1 cellular context compared by ENCODE assay signal in the genomic region with DNA sequence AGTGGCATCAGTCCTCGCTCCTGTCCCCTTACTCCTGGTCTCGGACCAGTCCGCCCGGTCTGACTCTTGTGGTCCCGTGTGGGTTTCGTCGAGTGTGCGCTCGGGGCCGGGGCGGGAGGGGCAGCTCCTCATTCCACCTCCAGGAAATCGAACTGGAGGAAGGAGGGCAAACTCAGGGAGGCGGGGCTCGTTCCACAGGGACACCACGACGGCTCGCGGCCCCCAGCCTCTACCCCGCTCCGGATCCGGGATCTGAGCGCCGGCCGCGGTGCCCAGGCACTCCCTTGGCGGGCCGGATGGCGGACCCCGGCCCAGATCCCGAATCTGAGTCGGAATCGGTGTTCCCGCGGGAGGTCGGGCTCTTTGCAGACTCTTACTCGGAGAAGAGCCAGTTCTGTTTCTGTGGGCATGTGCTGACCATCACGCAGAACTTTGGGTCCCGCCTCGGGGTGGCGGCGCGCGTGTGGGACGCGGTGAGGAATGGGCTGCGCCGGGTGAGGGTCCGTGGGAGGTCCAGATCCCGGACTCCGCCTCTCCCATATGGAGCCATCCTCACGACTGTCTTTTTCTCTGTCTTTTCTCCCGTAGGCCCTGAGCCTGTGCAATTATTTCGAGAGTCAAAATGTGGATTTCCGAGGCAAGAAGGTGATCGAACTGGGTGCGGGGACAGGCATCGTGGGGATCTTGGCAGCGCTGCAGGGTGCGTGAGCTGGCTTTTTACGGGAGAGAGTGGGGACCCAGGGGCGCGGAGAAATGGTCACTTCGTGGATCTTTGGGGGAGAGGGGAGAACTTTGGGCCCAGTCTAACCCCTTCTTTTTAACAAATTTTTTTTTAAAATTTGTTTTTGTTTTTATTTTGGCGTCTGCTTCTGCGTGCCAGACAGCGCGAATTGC.
TF ChIP-seq lines count a peak whose summit lies in the region.

A gene (plus strand): TSS at position 186 of the 894 bp plus-strand sequence. CDS start 111 bp downstream, at position 297.

TF ChIP-seq in K562, 482 proteins besides CTCF, POLR2A, EP300 and RAD21 (continued from another document and continues in another):
- TF ChIP-seq SP1 (CRISPR knock-in tag; IDR thresholded peaks at IDR 0.05), result no peak
- TF ChIP-seq, protein P1, sequence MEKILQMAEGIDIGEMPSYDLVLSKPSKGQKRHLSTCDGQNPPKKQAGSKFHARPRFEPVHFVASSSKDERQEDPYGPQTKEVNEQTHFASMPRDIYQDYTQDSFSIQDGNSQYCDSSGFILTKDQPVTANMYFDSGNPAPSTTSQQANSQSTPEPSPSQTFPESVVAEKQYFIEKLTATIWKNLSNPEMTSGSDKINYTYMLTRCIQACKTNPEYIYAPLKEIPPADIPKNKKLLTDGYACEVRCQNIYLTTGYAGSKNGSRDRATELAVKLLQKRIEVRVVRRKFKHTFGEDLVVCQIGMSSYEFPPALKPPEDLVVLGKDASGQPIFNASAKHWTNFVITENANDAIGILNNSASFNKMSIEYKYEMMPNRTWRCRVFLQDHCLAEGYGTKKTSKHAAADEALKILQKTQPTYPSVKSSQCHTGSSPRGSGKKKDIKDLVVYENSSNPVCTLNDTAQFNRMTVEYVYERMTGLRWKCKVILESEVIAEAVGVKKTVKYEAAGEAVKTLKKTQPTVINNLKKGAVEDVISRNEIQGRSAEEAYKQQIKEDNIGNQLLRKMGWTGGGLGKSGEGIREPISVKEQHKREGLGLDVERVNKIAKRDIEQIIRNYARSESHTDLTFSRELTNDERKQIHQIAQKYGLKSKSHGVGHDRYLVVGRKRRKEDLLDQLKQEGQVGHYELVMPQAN (IDR thresholded peaks at IDR 0.05; ENCODE audit: borderline replicate concordance), result 0 out of 2 replicates have a peak, but pooled peaks have one; percentile 22
- TF ChIP-seq, protein P2, sequence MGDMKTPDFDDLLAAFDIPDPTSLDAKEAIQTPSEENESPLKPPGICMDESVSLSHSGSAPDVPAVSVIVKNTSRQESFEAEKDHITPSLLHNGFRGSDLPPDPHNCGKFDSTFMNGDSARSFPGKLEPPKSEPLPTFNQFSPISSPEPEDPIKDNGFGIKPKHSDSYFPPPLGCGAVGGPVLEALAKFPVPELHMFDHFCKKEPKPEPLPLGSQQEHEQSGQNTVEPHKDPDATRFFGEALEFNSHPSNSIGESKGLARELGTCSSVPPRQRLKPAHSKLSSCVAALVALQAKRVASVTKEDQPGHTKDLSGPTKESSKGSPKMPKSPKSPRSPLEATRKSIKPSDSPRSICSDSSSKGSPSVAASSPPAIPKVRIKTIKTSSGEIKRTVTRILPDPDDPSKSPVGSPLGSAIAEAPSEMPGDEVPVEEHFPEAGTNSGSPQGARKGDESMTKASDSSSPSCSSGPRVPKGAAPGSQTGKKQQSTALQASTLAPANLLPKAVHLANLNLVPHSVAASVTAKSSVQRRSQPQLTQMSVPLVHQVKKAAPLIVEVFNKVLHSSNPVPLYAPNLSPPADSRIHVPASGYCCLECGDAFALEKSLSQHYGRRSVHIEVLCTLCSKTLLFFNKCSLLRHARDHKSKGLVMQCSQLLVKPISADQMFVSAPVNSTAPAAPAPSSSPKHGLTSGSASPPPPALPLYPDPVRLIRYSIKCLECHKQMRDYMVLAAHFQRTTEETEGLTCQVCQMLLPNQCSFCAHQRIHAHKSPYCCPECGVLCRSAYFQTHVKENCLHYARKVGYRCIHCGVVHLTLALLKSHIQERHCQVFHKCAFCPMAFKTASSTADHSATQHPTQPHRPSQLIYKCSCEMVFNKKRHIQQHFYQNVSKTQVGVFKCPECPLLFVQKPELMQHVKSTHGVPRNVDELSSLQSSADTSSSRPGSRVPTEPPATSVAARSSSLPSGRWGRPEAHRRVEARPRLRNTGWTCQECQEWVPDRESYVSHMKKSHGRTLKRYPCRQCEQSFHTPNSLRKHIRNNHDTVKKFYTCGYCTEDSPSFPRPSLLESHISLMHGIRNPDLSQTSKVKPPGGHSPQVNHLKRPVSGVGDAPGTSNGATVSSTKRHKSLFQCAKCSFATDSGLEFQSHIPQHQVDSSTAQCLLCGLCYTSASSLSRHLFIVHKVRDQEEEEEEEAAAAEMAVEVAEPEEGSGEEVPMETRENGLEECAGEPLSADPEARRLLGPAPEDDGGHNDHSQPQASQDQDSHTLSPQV (IDR thresholded peaks at IDR 0.05), result peak; percentile 68; the same call in 1 of the 2 replicates
- TF ChIP-seq ETV5 (CRISPR knock-in tag; IDR thresholded peaks at IDR 0.05; ENCODE audit: low read depth), result no peak
- TF ChIP-seq PRMT5 (CRISPR knock-in tag; IDR thresholded peaks at IDR 0.05), result no peak
- TF ChIP-seq, protein P3, sequence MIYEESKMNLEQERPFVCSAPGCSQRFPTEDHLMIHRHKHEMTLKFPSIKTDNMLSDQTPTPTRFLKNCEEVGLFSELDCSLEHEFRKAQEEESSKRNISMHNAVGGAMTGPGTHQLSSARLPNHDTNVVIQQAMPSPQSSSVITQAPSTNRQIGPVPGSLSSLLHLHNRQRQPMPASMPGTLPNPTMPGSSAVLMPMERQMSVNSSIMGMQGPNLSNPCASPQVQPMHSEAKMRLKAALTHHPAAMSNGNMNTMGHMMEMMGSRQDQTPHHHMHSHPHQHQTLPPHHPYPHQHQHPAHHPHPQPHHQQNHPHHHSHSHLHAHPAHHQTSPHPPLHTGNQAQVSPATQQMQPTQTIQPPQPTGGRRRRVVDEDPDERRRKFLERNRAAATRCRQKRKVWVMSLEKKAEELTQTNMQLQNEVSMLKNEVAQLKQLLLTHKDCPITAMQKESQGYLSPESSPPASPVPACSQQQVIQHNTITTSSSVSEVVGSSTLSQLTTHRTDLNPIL (CRISPR knock-in tag; IDR thresholded peaks at IDR 0.05), result no peak
- no peak for TF ChIP-seq PTTG1 (tag; IDR thresholded peaks at IDR 0.05; ENCODE audit: low read depth)
- no peak for TF ChIP-seq HNRNPL (IDR thresholded peaks at IDR 0.05; ENCODE audit: low read depth, low read length)
- no peak for TF ChIP-seq JUND (IDR thresholded peaks at IDR 0.05; ENCODE audit: borderline replicate concordance, low read depth, low read length)
- no peak for TF ChIP-seq JUND (tag; IDR thresholded peaks at IDR 0.05; ENCODE audit: borderline replicate concordance, low read depth, low read length)
- TF ChIP-seq NFXL1 (CRISPR knock-in tag; IDR thresholded peaks at IDR 0.05), result no peak
- no peak for TF ChIP-seq SPI1 (IDR thresholded peaks at IDR 0.05; ENCODE audit: borderline replicate concordance, low read depth, low read length)
- peak; percentile 33 to 85; a peak in 2 of 4 replicates for TF ChIP-seq MAZ (CRISPR knock-in tag; conservative IDR thresholded peaks at IDR 0.05 in 1 of 2, IDR thresholded peaks at IDR 0.05 in 1 of 2)
- TF ChIP-seq, protein P4, sequence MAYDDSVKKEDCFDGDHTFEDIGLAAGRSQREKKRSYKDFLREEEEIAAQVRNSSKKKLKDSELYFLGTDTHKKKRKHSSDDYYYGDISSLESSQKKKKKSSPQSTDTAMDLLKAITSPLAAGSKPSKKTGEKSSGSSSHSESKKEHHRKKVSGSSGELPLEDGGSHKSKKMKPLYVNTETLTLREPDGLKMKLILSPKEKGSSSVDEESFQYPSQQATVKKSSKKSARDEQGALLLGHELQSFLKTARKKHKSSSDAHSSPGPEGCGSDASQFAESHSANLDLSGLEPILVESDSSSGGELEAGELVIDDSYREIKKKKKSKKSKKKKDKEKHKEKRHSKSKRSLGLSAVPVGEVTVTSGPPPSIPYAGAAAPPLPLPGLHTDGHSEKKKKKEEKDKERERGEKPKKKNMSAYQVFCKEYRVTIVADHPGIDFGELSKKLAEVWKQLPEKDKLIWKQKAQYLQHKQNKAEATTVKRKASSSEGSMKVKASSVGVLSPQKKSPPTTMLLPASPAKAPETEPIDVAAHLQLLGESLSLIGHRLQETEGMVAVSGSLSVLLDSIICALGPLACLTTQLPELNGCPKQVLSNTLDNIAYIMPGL (CRISPR knock-in tag; IDR thresholded peaks at IDR 0.05), result no peak
- TF ChIP-seq, protein P5, sequence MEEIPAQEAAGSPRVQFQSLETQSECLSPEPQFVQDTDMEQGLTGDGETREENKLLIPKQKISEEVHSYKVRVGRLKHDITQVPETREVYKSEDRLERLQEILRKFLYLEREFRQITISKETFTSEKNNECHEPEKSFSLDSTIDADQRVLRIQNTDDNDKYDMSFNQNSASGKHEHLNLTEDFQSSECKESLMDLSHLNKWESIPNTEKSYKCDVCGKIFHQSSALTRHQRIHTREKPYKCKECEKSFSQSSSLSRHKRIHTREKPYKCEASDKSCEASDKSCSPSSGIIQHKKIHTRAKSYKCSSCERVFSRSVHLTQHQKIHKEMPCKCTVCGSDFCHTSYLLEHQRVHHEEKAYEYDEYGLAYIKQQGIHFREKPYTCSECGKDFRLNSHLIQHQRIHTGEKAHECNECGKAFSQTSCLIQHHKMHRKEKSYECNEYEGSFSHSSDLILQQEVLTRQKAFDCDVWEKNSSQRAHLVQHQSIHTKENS (CRISPR knock-in tag; IDR thresholded peaks at IDR 0.05), result no peak
- TF ChIP-seq, protein P6, sequence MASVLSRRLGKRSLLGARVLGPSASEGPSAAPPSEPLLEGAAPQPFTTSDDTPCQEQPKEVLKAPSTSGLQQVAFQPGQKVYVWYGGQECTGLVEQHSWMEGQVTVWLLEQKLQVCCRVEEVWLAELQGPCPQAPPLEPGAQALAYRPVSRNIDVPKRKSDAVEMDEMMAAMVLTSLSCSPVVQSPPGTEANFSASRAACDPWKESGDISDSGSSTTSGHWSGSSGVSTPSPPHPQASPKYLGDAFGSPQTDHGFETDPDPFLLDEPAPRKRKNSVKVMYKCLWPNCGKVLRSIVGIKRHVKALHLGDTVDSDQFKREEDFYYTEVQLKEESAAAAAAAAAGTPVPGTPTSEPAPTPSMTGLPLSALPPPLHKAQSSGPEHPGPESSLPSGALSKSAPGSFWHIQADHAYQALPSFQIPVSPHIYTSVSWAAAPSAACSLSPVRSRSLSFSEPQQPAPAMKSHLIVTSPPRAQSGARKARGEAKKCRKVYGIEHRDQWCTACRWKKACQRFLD (CRISPR knock-in tag; IDR thresholded peaks at IDR 0.05), result no peak; the same call in 1 of the 2 replicates
- no peak for TF ChIP-seq RBM14 (IDR thresholded peaks at IDR 0.05; ENCODE audit: borderline replicate concordance, insufficient read depth, low read depth, low read length)
- no peak for TF ChIP-seq FOXK1 (CRISPR knock-in tag; IDR thresholded peaks at IDR 0.05; ENCODE audit: borderline replicate concordance)
- TF ChIP-seq CHD2 (IDR thresholded peaks at IDR 0.05; ENCODE audit: low read depth, low read length), result no peak
- 0 out of 2 replicates have a peak, but pooled peaks have one; percentile 67 for TF ChIP-seq ZBTB1 (CRISPR knock-in tag; IDR thresholded peaks at IDR 0.05; ENCODE audit: borderline replicate concordance, low read depth)
- no peak for TF ChIP-seq POLR3A (IDR thresholded peaks at IDR 0.05; ENCODE audit: borderline replicate concordance, extremely low read depth, insufficient read depth, insufficient read length)
- TF ChIP-seq TAF7 (tag; IDR thresholded peaks at IDR 0.05), result 0 out of 2 replicates have a peak, but pooled peaks have one; percentile 31
- TF ChIP-seq, protein P7, sequence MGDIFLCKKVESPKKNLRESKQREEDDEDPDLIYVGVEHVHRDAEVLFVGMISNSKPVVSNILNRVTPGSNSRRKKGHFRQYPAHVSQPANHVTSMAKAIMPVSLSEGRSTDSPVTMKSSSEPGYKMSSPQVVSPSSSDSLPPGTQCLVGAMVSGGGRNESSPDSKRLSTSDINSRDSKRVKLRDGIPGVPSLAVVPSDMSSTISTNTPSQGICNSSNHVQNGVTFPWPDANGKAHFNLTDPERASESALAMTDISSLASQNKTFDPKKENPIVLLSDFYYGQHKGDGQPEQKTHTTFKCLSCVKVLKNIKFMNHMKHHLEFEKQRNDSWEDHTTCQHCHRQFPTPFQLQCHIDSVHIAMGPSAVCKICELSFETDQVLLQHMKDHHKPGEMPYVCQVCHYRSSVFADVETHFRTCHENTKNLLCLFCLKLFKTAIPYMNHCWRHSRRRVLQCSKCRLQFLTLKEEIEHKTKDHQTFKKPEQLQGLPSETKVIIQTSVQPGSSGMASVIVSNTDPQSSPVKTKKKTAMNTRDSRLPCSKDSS (IDR thresholded peaks at IDR 0.05; ENCODE audit: low read depth, partially characterized antibody), result no peak
- no peak for TF ChIP-seq BACH1 (tag; IDR thresholded peaks at IDR 0.05)
- no peak for TF ChIP-seq RHOXF2B (CRISPR knock-in tag; conservative IDR thresholded peaks at IDR 0.05)
- TF ChIP-seq NFATC3 (IDR thresholded peaks at IDR 0.05), result no peak
- no peak for TF ChIP-seq TRIM24 (IDR thresholded peaks at IDR 0.05)
- TF ChIP-seq FOXA3 (CRISPR knock-in tag; conservative IDR thresholded peaks at IDR 0.05 in 1 of 2, IDR thresholded peaks at IDR 0.05 in 1 of 2), result no peak
- no peak for TF ChIP-seq ARHGAP35 (IDR thresholded peaks at IDR 0.05; ENCODE audit: partially characterized antibody)
- peak; percentile 79; the same call in 1 of the 2 replicates for TF ChIP-seq ZBTB7A (IDR thresholded peaks at IDR 0.05; ENCODE audit: borderline replicate concordance, control insufficient read depth, low read depth, low read length)
- TF ChIP-seq ZNF140 (CRISPR knock-in tag; IDR thresholded peaks at IDR 0.05), result no peak
- no peak for TF ChIP-seq ARID1B (IDR thresholded peaks at IDR 0.05)
- no peak; the same call in 1 of the 2 replicates for TF ChIP-seq ZNF12 (CRISPR knock-in tag; IDR thresholded peaks at IDR 0.05)
- TF ChIP-seq ZSCAN32 (CRISPR knock-in tag; IDR thresholded peaks at IDR 0.05), result no peak
- no peak for TF ChIP-seq ZKSCAN3 (CRISPR knock-in tag; IDR thresholded peaks at IDR 0.05)
- TF ChIP-seq ZFPM2 (CRISPR knock-in tag; IDR thresholded peaks at IDR 0.05), result no peak
